ENCODE assay signal across 22 cellular contexts in the genomic region with DNA sequence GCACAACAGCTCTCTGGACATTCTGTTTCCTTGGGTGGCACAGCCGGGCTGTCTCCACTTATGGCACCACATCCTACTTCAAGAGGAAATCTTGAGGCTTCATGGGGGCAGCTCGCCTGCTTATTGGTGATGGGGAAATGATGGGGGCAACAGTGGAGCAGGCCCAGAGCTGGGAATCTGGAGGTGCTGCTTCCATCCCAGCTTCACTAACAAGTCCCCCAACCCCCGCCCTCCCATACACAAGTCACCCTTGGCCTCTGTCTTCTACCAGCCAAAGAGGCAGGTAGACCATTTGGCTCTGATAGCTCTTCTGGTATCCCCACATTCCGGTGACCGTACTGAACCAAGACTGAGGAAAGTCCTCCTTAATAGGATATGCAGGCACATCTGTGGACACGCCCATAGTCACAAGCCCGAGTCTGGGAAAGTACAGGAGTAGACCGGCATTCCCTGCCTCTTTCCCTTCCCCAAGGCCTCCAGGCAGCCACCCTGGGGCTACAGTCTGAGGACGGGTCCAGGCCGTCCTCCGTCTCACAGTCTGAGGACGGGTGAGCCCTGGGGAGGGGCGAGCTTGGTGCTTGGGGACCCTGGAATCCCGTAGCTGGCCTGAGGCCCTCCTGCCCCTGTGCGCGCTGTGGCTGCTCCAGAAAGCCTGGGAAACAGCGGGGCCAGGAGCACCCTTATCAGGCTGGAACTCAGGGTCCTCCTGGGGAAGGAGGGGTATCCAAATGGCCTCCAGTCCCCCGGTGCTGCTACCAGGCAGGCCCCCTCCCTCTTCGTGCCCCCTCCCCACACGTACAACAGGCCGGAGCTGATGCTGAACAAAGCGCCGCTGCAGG.
"Had no signal": no experiment of that assay in that cellular context is flagged by ENCODE, and none has a peak within 500 bp of the region (broad histone marks: within the 10 kb centered on the region; RNA-seq: fewer than 3 reads in every experiment).

No MANE protein-coding gene starts in this region.

- H3K79me2 ChIP-seq: parathyroid adenoma had no signal

- H3K27me3 ChIP-seq: gastrocnemius medialis, sigmoid colon, thyroid gland had no signal

- DNase-seq: activated CD4-positive, alpha-beta T cell treated with anti-CD3 and anti-CD28 coated beads for 48 hours; activated CD4-positive, CD25-positive, alpha-beta regulatory T cell; activated CD8-positive, alpha-beta T cell treated with anti-CD3 and anti-CD28 coated beads for 36 hours; activated naive CD4-positive, alpha-beta T cell treated with Interleukin-2 at 50 U/mL for 16 hours; activated naive CD8-positive, alpha-beta T cell treated with anti-CD3 and anti-CD28 coated beads, Interleukin-2, amount 10 ng/mL, durations not matched to agents 7 days and 5 days; activated T-cell treated with anti-CD3 and anti-CD28 coated beads, Interleukin-2, amount 50 U/mL, for 1 hour; amygdala; central memory CD4-positive, alpha-beta T cell; gastrocnemius medialis; heart right ventricle; sigmoid colon; stimulated activated CD4-positive, alpha-beta T cell treated with anti-CD3 and anti-CD28 coated beads, Interleukin-4, amount 100 ng/mL, for 4 hours; T-cell; T-helper 9 cell; thyroid gland had no signal

- H2AFZ ChIP-seq: parathyroid adenoma had no signal

- H3K4me3 Mint-ChIP-seq: activated CD8-positive, alpha-beta T cell treated with anti-CD3 and anti-CD28 coated beads for 36 hours; activated naive CD8-positive, alpha-beta T cell treated with anti-CD3 and anti-CD28 coated beads, Interleukin-2, amount 10 ng/mL, durations not matched to agents 7 days and 5 days; activated T-helper 17 cell treated with anti-CD3 and anti-CD28 coated beads, Interleukin-2, amount 50 U/mL, for 72 hours; brain; naive thymus-derived CD8-positive, alpha-beta T cell; stimulated activated memory B cell treated with anti-CD40 and anti-IgM and Interleukin-4, amounts not matched to agents 10 μg/mL and 1 μg/mL and 100 μg/mL, for 72 hours; T-cell had no signal

- ATAC-seq: activated CD8-positive, alpha-beta T cell treated with anti-CD3 and anti-CD28 coated beads for 36 hours; activated T-helper 17 cell treated with anti-CD3 and anti-CD28 coated beads, Interleukin-2, amount 50 U/mL, for 72 hours; gastrocnemius medialis; heart right ventricle; naive thymus-derived CD8-positive, alpha-beta T cell; T-cell had no signal

- H3K36me3 ChIP-seq: gastrocnemius medialis, heart right ventricle, neutrophil, sigmoid colon, thyroid gland had no signal

- H3K9me3 ChIP-seq: gastrocnemius medialis, heart right ventricle, neutrophil, sigmoid colon, thyroid gland had no signal

- H3K27ac Mint-ChIP-seq: activated CD8-positive, alpha-beta T cell treated with anti-CD3 and anti-CD28 coated beads for 36 hours; activated naive CD8-positive, alpha-beta T cell treated with anti-CD3 and anti-CD28 coated beads, Interleukin-2, amount 10 ng/mL, durations not matched to agents 7 days and 5 days; activated T-helper 17 cell treated with anti-CD3 and anti-CD28 coated beads, Interleukin-2, amount 50 U/mL, for 72 hours; naive thymus-derived CD8-positive, alpha-beta T cell; stimulated activated memory B cell treated with anti-CD40 and anti-IgM and Interleukin-4, amounts not matched to agents 10 μg/mL and 1 μg/mL and 100 μg/mL, for 72 hours; T-cell had no signal

- H3K27ac ChIP-seq: coronary artery, gastrocnemius medialis, heart right ventricle, neutrophil, parathyroid adenoma, sigmoid colon, thyroid gland had no signal

- H3K9me3 Mint-ChIP-seq: activated CD8-positive, alpha-beta T cell treated with anti-CD3 and anti-CD28 coated beads for 36 hours; activated naive CD8-positive, alpha-beta T cell treated with anti-CD3 and anti-CD28 coated beads, Interleukin-2, amount 10 ng/mL, durations not matched to agents 7 days and 5 days; activated T-helper 17 cell treated with anti-CD3 and anti-CD28 coated beads, Interleukin-2, amount 50 U/mL, for 72 hours; brain; naive thymus-derived CD8-positive, alpha-beta T cell; stimulated activated memory B cell treated with anti-CD40 and anti-IgM and Interleukin-4, amounts not matched to agents 10 μg/mL and 1 μg/mL and 100 μg/mL, for 72 hours; T-cell had no signal

- H3K36me3 Mint-ChIP-seq: activated naive CD8-positive, alpha-beta T cell treated with anti-CD3 and anti-CD28 coated beads, Interleukin-2, amount 10 ng/mL, durations not matched to agents 7 days and 5 days; naive thymus-derived CD8-positive, alpha-beta T cell; stimulated activated memory B cell treated with anti-CD40 and anti-IgM and Interleukin-4, amounts not matched to agents 10 μg/mL and 1 μg/mL and 100 μg/mL, for 72 hours; T-cell had no signal

- H3K4me3 ChIP-seq: coronary artery, gastrocnemius medialis, heart right ventricle, sigmoid colon, thyroid gland had no signal

- H3K4me1 ChIP-seq: parathyroid adenoma had no signal

- H3K9ac ChIP-seq: parathyroid adenoma had no signal
